In the genomic region with DNA sequence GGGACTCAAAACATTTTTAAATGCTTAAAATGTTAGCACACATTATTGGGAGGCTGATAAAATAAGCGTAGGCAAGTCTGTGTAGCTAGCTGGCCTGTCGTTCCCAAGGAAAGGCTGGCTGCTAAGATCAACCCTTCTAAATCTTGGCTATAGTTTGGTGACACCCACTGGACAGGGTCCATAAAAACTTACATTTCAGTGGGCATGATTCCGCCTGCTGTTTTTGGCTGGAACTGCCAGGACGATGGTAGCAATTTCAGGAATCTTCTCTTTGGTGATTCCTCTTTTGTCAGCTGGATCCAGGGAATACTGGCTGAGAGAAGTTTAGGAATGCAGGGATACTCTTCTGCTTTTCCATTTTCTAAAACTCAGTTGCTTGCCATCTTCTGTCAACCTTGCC, we compare ENCODE assay signal across 11 cellular contexts.
DNase-seq lines count a peak whose midpoint lies in the region; ATAC-seq and TF ChIP-seq lines count a peak whose summit lies in the region.
"Had no signal": no experiment of that assay in that cellular context is flagged by ENCODE, and none has a peak within 500 bp of the region (broad histone marks: within the 10 kb centered on the region; RNA-seq: fewer than 3 reads in every experiment).

No MANE protein-coding gene starts in this region.

- no peaks in the 10 kb centered on the region for H3K79me2 ChIP-seq in smooth muscle cell (ENCODE audit: low read depth)

- 28 to 32% methylated on average over 4 of the region's 4 CpGs for WGBS in heart right ventricle, 2 donors
- WGBS in smooth muscle cell (ENCODE audit: low lambda C conversion rate) = 34% methylated on average over 4 of the region's 4 CpGs
- 58 to 82% methylated on average over 4 of the region's 4 CpGs for WGBS in testis, 2 donors

- H3K4me1 ChIP-seq in Panc1 (ENCODE audit: control insufficient read depth, insufficient read depth, low read length) (no peaks in the 10 kb centered on the region), heart right ventricle (no peaks in the 10 kb centered on the region), smooth muscle cell (ENCODE audit: low read depth) (no peaks in the 10 kb centered on the region), testis (no peaks in the 10 kb centered on the region)

- POLR2A ChIA-PET in Panc1 (lab: Charles Lee) = no interaction called here

- H3F3A ChIP-seq in smooth muscle cell (ENCODE audit: low read depth) = no peaks in the 10 kb centered on the region

- H3K27ac ChIP-seq in Panc1 (ENCODE audit: low read length) (no peak overlapping the region), heart right ventricle (no peak overlapping the region), smooth muscle cell (ENCODE audit: low read depth) (no peak overlapping the region), testis (no peak overlapping the region)
- H3K27ac ChIP-seq: BLaER1, gastroesophageal sphincter had no signal

- H3K4me3 ChIP-seq in Panc1 (ENCODE audit: low read depth in 2 of 2, low read length in 2 of 2) = no peak overlapping the region
- H3K4me3 ChIP-seq in heart right ventricle = no peak overlapping the region
- H3K4me3 ChIP-seq in smooth muscle cell = no peak overlapping the region
- no peak overlapping the region for H3K4me3 ChIP-seq in testis
- H3K4me3 ChIP-seq: BLaER1, gastroesophageal sphincter had no signal

- intact Hi-C loops in Panc1 (cut with micrococcal nuclease; ENCODE audit: unreplicated experiment) = no loop called here
- intact Hi-C loops in heart right ventricle (cut with DNase I) = loop anchor here in 6 of 10 donors (2.0 to 10.0 kb wide), 3 partner anchors 161 to 164 kb away; partner anchors contain the start of gene NKAIN2 (in 6 of the 6)
- intact Hi-C loops in testis (cut with DNase I; ENCODE audit: low total_unique reads) = no loop called here

- H3K36me3 ChIP-seq in Panc1 (ENCODE audit: control insufficient read depth, insufficient read depth, low read length) = no peaks in the 10 kb centered on the region
- no peaks in the 10 kb centered on the region for H3K36me3 ChIP-seq in heart right ventricle
- H3K36me3 ChIP-seq in smooth muscle cell (ENCODE audit: low read depth) = no peaks in the 10 kb centered on the region
- no peaks in the 10 kb centered on the region for H3K36me3 ChIP-seq in testis (ENCODE audit: low read depth, missing control alignments)
- H3K36me3 ChIP-seq: BLaER1, gastroesophageal sphincter had no signal

- TF ChIP-seq CTCF in Panc1 (IDR thresholded peaks at IDR 0.05) (peak; percentile 44), heart right ventricle (IDR thresholded peaks at IDR 0.05) (peak in 6 of 9 donors; percentile 24 to 52 (median 32)), smooth muscle cell (IDR thresholded peaks at IDR 0.05; ENCODE audit: borderline replicate concordance, insufficient read depth, poor library complexity, severe bottlenecking) (peak; percentile 30), testis (IDR thresholded peaks at IDR 0.05) (no peak)

- H3K9ac ChIP-seq in smooth muscle cell (ENCODE audit: low read depth) = no peak overlapping the region
- H3K9ac ChIP-seq: BLaER1 had no signal

- no peak for TF ChIP-seq POLR2A in testis (IDR thresholded peaks at IDR 0.05)

- H3K9me3 ChIP-seq in Panc1 (ENCODE audit: control insufficient read depth, insufficient read depth, low read depth, low read length) = no peaks in the 10 kb centered on the region
- H3K9me3 ChIP-seq in heart right ventricle = no peaks in the 10 kb centered on the region
- no peaks in the 10 kb centered on the region for H3K9me3 ChIP-seq in smooth muscle cell (replicated peaks; ENCODE audit: low read depth)
- H3K9me3 ChIP-seq in testis = no peaks in the 10 kb centered on the region
- H3K9me3 ChIP-seq: BLaER1, gastroesophageal sphincter had no signal

- H2AFZ ChIP-seq in smooth muscle cell (ENCODE audit: low read depth) = no peak overlapping the region

- H4K20me1 ChIP-seq in smooth muscle cell (ENCODE audit: low read depth) = no peaks in the 10 kb centered on the region
- H4K20me1 ChIP-seq: BLaER1 had no signal

- no TSS peak for BruUV-seq in Panc1 (replicated peaks; lab: Mats Ljungman, UMichigan)

- in situ Hi-C loops in Panc1 (cut with HindIII; ENCODE audit: low pct_unique_long_range_greater_than_20kb, low sequenced_read_pairs) = no loop called here

- CTCF ChIA-PET in Panc1 (lab: Charles Lee) = no interaction called here

- H3K4me2 ChIP-seq in smooth muscle cell = no peak overlapping the region
- H3K4me2 ChIP-seq: BLaER1 had no signal

- DNase-seq in NCI-H524 (lab: John Stamatoyannopoulos, UW) (peak; percentile 6 to 49), NCI-H524 treated with DMSO at 0.1 percent for 48 hours (lab: John Stamatoyannopoulos, UW) (no peak), Panc1 (ENCODE audit: low read depth, low spot score) (no peak), heart right ventricle (peak in 1 of 2 donors; percentile 8), smooth muscle cell (lab: John Stamatoyannopoulos, UW; ENCODE audit: unreplicated experiment) (no peak), RPMI8226 (no peak), testis (no peak)
- no peak for DNase-seq in stimulated activated CD4-positive, alpha-beta T cell treated with anti-CD3 and anti-CD28 coated beads, Interleukin-1b, Interleukin-23, amount 100 ng/mL, for 48 hours
- DNase-seq: T-helper 1 cell had no signal

- no peak for ATAC-seq in Panc1
- peak in 2 of 8 donors; percentile 53 to 63 for ATAC-seq in heart right ventricle
- ATAC-seq: gastroesophageal sphincter had no signal

- H3K27me3 ChIP-seq in Panc1 (ENCODE audit: control insufficient read depth, insufficient read depth, low read length) = no peaks in the 10 kb centered on the region
- no peaks in the 10 kb centered on the region for H3K27me3 ChIP-seq in heart right ventricle
- H3K27me3 ChIP-seq in smooth muscle cell (ENCODE audit: low read depth) = peaks cover 20% of the 10 kb centered on the region
- H3K27me3 ChIP-seq in testis = no peaks in the 10 kb centered on the region
- H3K27me3 ChIP-seq: BLaER1, gastroesophageal sphincter had no signal

Comparison
In these comparisons a context has a peak if more than half of its experiments do, and no peak if none do; other contexts are left out.
1. DNase-seq: peak in NCI-H524 (2 of 2); none in NCI-H524 treated with DMSO at 0.1 percent for 48 hours (single experiment), Panc1 (single experiment), smooth muscle cell (single experiment), RPMI8226 (single experiment), stimulated activated CD4-positive, alpha-beta T cell treated with anti-CD3 and anti-CD28 coated beads, Interleukin-1b, Interleukin-23, amount 100 ng/mL, for 48 hours (single experiment) and testis (single experiment).
2. CTCF ChIP-seq: peak in Panc1 (single experiment), heart right ventricle (6 of 9) and smooth muscle cell (single experiment); none in testis (0 of 3).
3. intact Hi-C loops: an anchor here in heart right ventricle (2.0 to 10.0 kb wide); none called in Panc1 and testis.